8 cellular contexts compared by ENCODE assay signal in the genomic region with DNA sequence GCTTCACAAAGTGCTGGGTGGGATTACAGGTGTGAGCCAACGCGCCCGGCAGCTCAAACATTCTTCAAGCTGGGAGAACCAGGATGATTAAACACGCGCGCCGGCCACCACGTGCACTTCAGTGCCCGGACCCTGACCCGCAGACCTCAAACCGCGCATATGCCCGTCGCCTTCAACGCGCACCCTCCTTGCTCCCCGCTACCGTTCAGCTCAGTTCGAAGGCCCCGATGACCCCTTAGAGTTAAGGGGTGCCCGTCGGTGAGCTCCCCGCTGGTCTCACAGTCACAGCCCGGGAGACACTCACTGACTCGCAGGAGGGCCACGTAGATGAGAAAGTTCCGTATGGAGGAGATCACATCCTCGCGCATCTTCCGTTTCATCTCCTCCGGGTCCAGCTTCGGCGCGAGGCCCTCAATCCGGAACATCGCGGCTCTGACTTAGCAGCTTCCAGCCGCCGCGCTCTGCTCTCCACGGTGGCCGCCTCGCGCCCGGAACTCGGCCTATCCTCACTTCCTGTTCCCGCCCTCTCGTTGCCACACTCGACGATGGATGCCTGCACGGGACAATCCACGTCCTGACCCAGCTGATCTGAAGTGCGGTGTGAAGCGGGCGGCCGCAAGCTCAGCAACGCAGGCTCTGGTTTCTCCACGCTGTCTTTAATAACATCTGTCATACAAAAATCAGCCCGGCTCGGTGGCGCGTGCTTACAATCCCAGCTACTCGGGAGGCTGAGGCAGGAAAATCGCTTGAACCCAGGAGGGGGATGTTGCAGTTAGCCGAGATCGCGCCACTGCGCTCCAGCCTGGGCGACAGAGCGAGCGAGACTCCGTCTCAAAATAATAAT. TPM values are rescaled to one million over a fixed set of nuclear protein-coding genes. Genes with fewer than 3 reads are reported as not detected.
A peak's percentile ranks its signal among the peaks of the same experiment; 100 is the strongest.
DNase-seq lines count a peak whose midpoint lies in the region; ATAC-seq and TF ChIP-seq lines count a peak whose summit lies in the region.

A gene (minus strand): TSS at position 490 of the 844 bp plus-strand sequence. CDS start 65 bp downstream, at position 425.

- H3K27me3 ChIP-seq in BE2C: no peaks in the 10 kb centered on the region; the same call in 1 of the 2 replicates

- peak; percentile 74 for ATAC-seq in HG03457 (IDR thresholded peaks at IDR 0.05; ENCODE audit: unreplicated experiment)

- no peak for TF ChIP-seq CTCF in BE2C (IDR thresholded peaks at IDR 0.05; ENCODE audit: low read depth, low read length)
- no peak for TF ChIP-seq CTCF in choroid plexus epithelial cell (conservative IDR thresholded peaks at IDR 0.05; ENCODE audit: low read depth, low read length)

- H3K4me1 ChIP-seq in BE2C: peaks cover 9% of the 10 kb centered on the region; the same call in 1 of the 2 replicates

- no peaks in the 10 kb centered on the region for H3K9me3 ChIP-seq in BE2C

- H3K36me3 ChIP-seq in BE2C: peaks cover 35% of the 10 kb centered on the region

- H3K4me3 ChIP-seq in BE2C (ENCODE audit: low read depth, low read length) (peak within 1 kb of the TSS; percentile 97), choroid plexus epithelial cell (ENCODE audit: low read depth, low read length) (peak within 1 kb of the TSS; percentile 95)

- DNase-seq in BE2C (peak; percentile 94), GM19240 (ENCODE audit: insufficient read length, low spot score) (peak; percentile 76), NCI-H524 (lab: John Stamatoyannopoulos, UW) (peak; percentile 91 to 93), choroid plexus epithelial cell (ENCODE audit: low read depth) (peak; percentile 95), kidney tubule cell (ENCODE audit: low spot score) (peak; percentile 93)
- peak; percentile 88 for DNase-seq in activated CD4-positive, alpha-beta T cell treated with anti-CD3 and anti-CD28 coated beads for 4 hours
- peak; percentile 78 to 86 (median 84) for DNase-seq in stimulated activated CD4-positive, alpha-beta T cell treated with anti-CD3 and anti-CD28 coated beads, Interleukin-1b, Interleukin-23, amount 100 ng/mL, for 24 hours (ENCODE audit: low read depth in 4 of 4, low spot score in 1 of 4)

RNA-seq across cellular contexts. Expression of the gene that starts here (rescaled TPM):
- polyA plus RNA-seq in BE2C (2012; ENCODE audit: insufficient read depth, insufficient read length, low read depth): 161 TPM

Comparison
In these comparisons a context has a peak if more than half of its experiments do, and no peak if none do; other contexts are left out.
1. Peak in every context shown above with its lines: DNase-seq, ATAC-seq and H3K4me3 ChIP-seq.